17 cellular contexts compared by ENCODE assay signal in genomic region chr4:151454513-151454912, GRCh38. TPM values are rescaled to one million over a fixed set of nuclear protein-coding genes. Genes with fewer than 3 reads are reported as not detected.
DNase-seq lines count a peak whose midpoint lies in the region; ATAC-seq and TF ChIP-seq lines count a peak whose summit lies in the region.
"Had no signal": no experiment of that assay in that cellular context is flagged by ENCODE, and none has a peak within 500 bp of the region (broad histone marks: within the 10 kb centered on the region; RNA-seq: fewer than 3 reads in every experiment).

No MANE protein-coding gene starts in this region.

- no peak overlapping the region for H2BK15ac ChIP-seq in mesenchymal stem cell (ENCODE audit: low read depth, poor library complexity, severe bottlenecking)

- H3K4me1 ChIP-seq in body of pancreas, result peaks cover 65% of the 10 kb centered on the region
- peaks cover 40% of the 10 kb centered on the region for H3K4me1 ChIP-seq in psoas muscle
- H3K4me1 ChIP-seq in mesenchymal stem cell (ENCODE audit: control insufficient read depth, insufficient read depth, low read depth, low read length), result no peaks in the 10 kb centered on the region
- peaks cover 6% of the 10 kb centered on the region for H3K4me1 ChIP-seq in right cardiac atrium (ENCODE audit: control insufficient read depth, insufficient read depth, low read length)
- H3K4me1 ChIP-seq: BLaER1 had no signal

- TF ChIP-seq POLR2A in body of pancreas (IDR thresholded peaks at IDR 0.05), result peak in 1 of 3 donors; percentile 28

- H2BK120ac ChIP-seq in mesenchymal stem cell (ENCODE audit: low read depth, low read length), result no peak overlapping the region

- no peak overlapping the region for H2BK5ac ChIP-seq in mesenchymal stem cell (ENCODE audit: low read depth, low read length, poor library complexity, severe bottlenecking)

- no peak overlapping the region for H3K9ac ChIP-seq in mesenchymal stem cell (ENCODE audit: low read length)
- H3K9ac ChIP-seq: BLaER1, GM23248 had no signal

- H3K27ac ChIP-seq in VCaP, result peak overlapping the region; percentile 89
- H3K27ac ChIP-seq in body of pancreas, result peak overlapping the region; percentile 78 to 84 (median 80)
- peak overlapping the region; percentile 69 for H3K27ac ChIP-seq in psoas muscle
- no peak overlapping the region for H3K27ac ChIP-seq in mesenchymal stem cell (ENCODE audit: low read length, poor library complexity, severe bottlenecking)
- H3K27ac ChIP-seq in right cardiac atrium (ENCODE audit: low read length), result no peak overlapping the region
- H3K27ac ChIP-seq: BLaER1, C4-2B, GM23248 had no signal

- ATAC-seq in body of pancreas (peak; percentile 80), psoas muscle (no peak), right cardiac atrium (no peak)
- ATAC-seq: CD8-positive, alpha-beta T cell; GM12878 had no signal

- H3K18ac ChIP-seq in mesenchymal stem cell (ENCODE audit: low read depth in 1 of 2, low read length in 2 of 2), result no peak overlapping the region

- TF ChIP-seq CTCF in VCaP (conservative IDR thresholded peaks at IDR 0.05) (no peak), body of pancreas (IDR thresholded peaks at IDR 0.05) (no peak), psoas muscle (IDR thresholded peaks at IDR 0.05) (no peak)

- H2AK5ac ChIP-seq in mesenchymal stem cell (ENCODE audit: low read length, severe bottlenecking), result no peak overlapping the region

- H3K4me3 ChIP-seq in body of pancreas (no peak overlapping the region), psoas muscle (no peak overlapping the region), mesenchymal stem cell (ENCODE audit: insufficient read depth in 1 of 2, low read depth in 1 of 2, low read length in 2 of 2) (no peak overlapping the region), right cardiac atrium (ENCODE audit: low read length) (no peak overlapping the region)
- H3K4me3 ChIP-seq: BLaER1, GM12878, GM23248 had no signal

- no peak overlapping the region for H2AFZ ChIP-seq in mesenchymal stem cell (ENCODE audit: low read depth, low read length)
- H2AFZ ChIP-seq: GM23248 had no signal

- no peak overlapping the region for H2BK12ac ChIP-seq in mesenchymal stem cell (ENCODE audit: low read length in 2 of 2)

- no peaks in the 10 kb centered on the region for H3K9me3 ChIP-seq in body of pancreas
- H3K9me3 ChIP-seq in psoas muscle, result no peaks in the 10 kb centered on the region
- no peaks in the 10 kb centered on the region for H3K9me3 ChIP-seq in mesenchymal stem cell (ENCODE audit: control insufficient read depth, low read length)
- H3K9me3 ChIP-seq in right cardiac atrium (ENCODE audit: control insufficient read depth, low read length), result no peaks in the 10 kb centered on the region
- H3K9me3 ChIP-seq: BLaER1, Caco-2 had no signal

- H3K4me2 ChIP-seq in mesenchymal stem cell (ENCODE audit: low read length, poor library complexity, severe bottlenecking), result no peak overlapping the region
- H3K4me2 ChIP-seq: BLaER1 had no signal

- no peak overlapping the region for H4K8ac ChIP-seq in mesenchymal stem cell (ENCODE audit: low read length)

- 35 to 39% methylated on average over 5 of the region's 5 CpGs for WGBS in body of pancreas, 2 donors
- WGBS in psoas muscle, 3 donors, result 66 to 70% (median 69%) methylated on average over 5 of the region's 5 CpGs
- 92% methylated on average over 5 of the region's 5 CpGs for WGBS in mesenchymal stem cell
- WGBS in right cardiac atrium, result 92% methylated on average over 5 of the region's 5 CpGs

- H3K4ac ChIP-seq in mesenchymal stem cell (ENCODE audit: low read depth in 1 of 2, low read length in 2 of 2), result no peak overlapping the region

- H3K27me3 ChIP-seq in body of pancreas (no peaks in the 10 kb centered on the region), psoas muscle (ENCODE audit: insufficient read depth in 3 of 3, low read length in 2 of 3) (no peaks in the 10 kb centered on the region), mesenchymal stem cell (ENCODE audit: control insufficient read depth in 1 of 2, insufficient read depth in 1 of 2, low read length in 2 of 2) (no peaks in the 10 kb centered on the region), right cardiac atrium (ENCODE audit: control insufficient read depth, insufficient read depth) (no peaks in the 10 kb centered on the region)
- H3K27me3 ChIP-seq: BLaER1 had no signal

- H4K91ac ChIP-seq in mesenchymal stem cell (ENCODE audit: low read length), result no peak overlapping the region

- no peak overlapping the region for H3K14ac ChIP-seq in mesenchymal stem cell (ENCODE audit: low read length in 2 of 2)

- peaks cover 3% of the 10 kb centered on the region for H3K79me1 ChIP-seq in mesenchymal stem cell (replicated peaks; ENCODE audit: low read length, poor library complexity, severe bottlenecking)

- H3K36me3 ChIP-seq in body of pancreas (replicated peaks in 1 of 2; ENCODE audit: insufficient read depth in 1 of 2, low read depth in 2 of 2) (no peaks in the 10 kb centered on the region), psoas muscle (ENCODE audit: insufficient read depth in 1 of 2, low read depth in 1 of 2) (no peaks in the 10 kb centered on the region), mesenchymal stem cell (ENCODE audit: control insufficient read depth in 1 of 2, insufficient read depth in 2 of 2, low read depth in 1 of 2, low read length in 2 of 2) (no peaks in the 10 kb centered on the region)
- H3K36me3 ChIP-seq: BLaER1 had no signal

- DNase-seq in body of pancreas (no peak), psoas muscle (no peak), AML-193 (lab: John Stamatoyannopoulos, UW) (no peak), mesenchymal stem cell (no peak), right cardiac atrium (no peak)
- DNase-seq: Caco-2; CD4-positive, CD25-positive, alpha-beta regulatory T cell; CD8-positive, alpha-beta T cell; DMS79; EL; GDM1; GM23248; H9 had no signal

- H3K23ac ChIP-seq in mesenchymal stem cell (ENCODE audit: low read length in 2 of 2), result no peak overlapping the region

- intact Hi-C loops in body of pancreas (cut with DNase I), result no loop called here
- intact Hi-C loops in psoas muscle (cut with DNase I), result loop anchor here in 1 of 2 donors (10.0 kb wide), 1 partner anchor 90 kb away; no protein-coding TSS in a partner anchor
- intact Hi-C loops in right cardiac atrium (cut with DNase I), result no loop called here

RNA-seq across cellular contexts. Expression of gene FHIP1A, which starts 45.5 kb away (rescaled TPM):
- total RNA-seq in body of pancreas (10 to 100 TPM; 20.8 to 23.7 TPM), psoas muscle (10 to 100 TPM; 37.7 to 46.7 (median 44.9) TPM), right cardiac atrium (10 to 100 TPM; 12.9 to 20.2 (median 14.9) TPM)
- polyA plus RNA-seq in psoas muscle (10 to 100 TPM in 1 of 3 donors, 1 to 10 TPM in 1, under 1 TPM in 1; 0.51 to 20.5 (median 5.0) TPM), right cardiac atrium (2.4 TPM)
- polyA plus RNA-seq in mesenchymal stem cell (2013, experiment 1 of 2), result 0.03 TPM
- polyA plus RNA-seq in mesenchymal stem cell (2013, experiment 2 of 2), result 0.04 TPM
- polyA plus RNA-seq: GM23248 had no signal

Comparison
In these comparisons a context has a peak if more than half of its experiments do, and no peak if none do; other contexts are left out.
1. H3K27ac ChIP-seq: peak in VCaP (single experiment), body of pancreas (4 of 4) and psoas muscle (single experiment); none in mesenchymal stem cell (single experiment) and right cardiac atrium (single experiment).